ENCODE assay signal across 1 cellular context in the genomic region with DNA sequence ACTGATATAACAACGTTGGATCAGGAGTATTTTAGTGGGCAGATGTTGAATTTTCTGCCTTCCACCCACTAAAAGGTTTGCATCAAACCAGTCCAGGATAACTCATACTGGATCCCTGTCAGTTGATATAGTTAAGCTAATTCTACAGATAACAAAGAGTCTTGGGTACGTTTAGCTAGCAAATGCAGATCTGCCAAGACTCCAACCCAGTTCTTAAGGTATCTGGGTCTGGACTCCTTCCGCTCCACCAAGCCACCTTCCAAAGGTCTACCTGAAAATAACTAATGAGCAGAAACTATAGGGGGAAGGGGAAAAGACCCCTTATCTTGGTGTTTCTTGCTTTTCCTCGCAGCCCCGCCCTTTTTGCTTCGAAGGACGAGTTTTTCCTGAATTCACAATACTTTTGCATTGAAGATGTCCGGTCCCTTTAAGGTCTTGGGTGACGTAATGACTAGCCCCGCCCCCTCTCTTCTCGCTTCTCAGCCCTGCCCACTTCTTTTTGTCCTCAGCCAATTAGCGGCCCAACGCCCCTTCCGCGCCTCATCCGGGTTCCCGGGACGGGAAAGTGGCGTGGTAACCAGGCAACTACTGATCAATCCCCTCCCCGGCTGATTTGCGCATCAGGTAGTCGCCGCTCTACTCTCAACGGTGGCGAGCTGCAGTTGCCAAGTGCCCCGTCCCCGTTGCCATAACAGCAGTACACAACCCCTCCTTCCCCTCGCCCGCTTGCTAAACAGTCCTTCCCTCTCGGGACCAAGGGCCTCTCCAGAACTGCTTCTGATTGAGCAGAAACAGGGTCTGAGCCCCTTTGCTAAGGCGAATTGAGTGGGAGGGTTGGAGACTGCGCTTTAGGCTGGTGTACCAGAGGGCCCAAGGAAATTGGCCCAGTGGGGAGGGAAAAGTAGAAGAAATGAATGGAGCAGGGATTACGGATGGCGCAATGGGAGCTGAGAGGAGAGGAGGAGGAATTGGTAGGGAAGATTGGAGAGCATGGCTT.
TF ChIP-seq lines count a peak whose summit lies in the region.

A gene with protein sequence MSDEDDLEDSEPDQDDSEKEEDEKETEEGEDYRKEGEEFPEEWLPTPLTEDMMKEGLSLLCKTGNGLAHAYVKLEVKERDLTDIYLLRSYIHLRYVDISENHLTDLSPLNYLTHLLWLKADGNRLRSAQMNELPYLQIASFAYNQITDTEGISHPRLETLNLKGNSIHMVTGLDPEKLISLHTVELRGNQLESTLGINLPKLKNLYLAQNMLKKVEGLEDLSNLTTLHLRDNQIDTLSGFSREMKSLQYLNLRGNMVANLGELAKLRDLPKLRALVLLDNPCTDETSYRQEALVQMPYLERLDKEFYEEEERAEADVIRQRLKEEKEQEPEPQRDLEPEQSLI (plus strand): TSS at position 543 of the 997 bp plus-strand sequence. CDS start 812 bp downstream, outside the sequence.

TF ChIP-seq in K562, 482 proteins besides CTCF, POLR2A, EP300 and RAD21 (continued from another document and continues in another):
- TF ChIP-seq, protein P1, sequence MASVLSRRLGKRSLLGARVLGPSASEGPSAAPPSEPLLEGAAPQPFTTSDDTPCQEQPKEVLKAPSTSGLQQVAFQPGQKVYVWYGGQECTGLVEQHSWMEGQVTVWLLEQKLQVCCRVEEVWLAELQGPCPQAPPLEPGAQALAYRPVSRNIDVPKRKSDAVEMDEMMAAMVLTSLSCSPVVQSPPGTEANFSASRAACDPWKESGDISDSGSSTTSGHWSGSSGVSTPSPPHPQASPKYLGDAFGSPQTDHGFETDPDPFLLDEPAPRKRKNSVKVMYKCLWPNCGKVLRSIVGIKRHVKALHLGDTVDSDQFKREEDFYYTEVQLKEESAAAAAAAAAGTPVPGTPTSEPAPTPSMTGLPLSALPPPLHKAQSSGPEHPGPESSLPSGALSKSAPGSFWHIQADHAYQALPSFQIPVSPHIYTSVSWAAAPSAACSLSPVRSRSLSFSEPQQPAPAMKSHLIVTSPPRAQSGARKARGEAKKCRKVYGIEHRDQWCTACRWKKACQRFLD (CRISPR knock-in tag; IDR thresholded peaks at IDR 0.05), result no peak
- TF ChIP-seq MITF (IDR thresholded peaks at IDR 0.05) (no peak), POLR2B (IDR thresholded peaks at IDR 0.05; ENCODE audit: low read depth, partially characterized antibody) (no peak), HDAC3 (IDR thresholded peaks at IDR 0.05; ENCODE audit: borderline replicate concordance, partially characterized antibody) (no peak), MLX (CRISPR knock-in tag; conservative IDR thresholded peaks at IDR 0.05) (no peak), ZNF253 (CRISPR knock-in tag; conservative IDR thresholded peaks at IDR 0.05) (no peak), PRPF4 (IDR thresholded peaks at IDR 0.05; ENCODE audit: insufficient read depth, low read depth, low read length, poor library complexity, severe bottlenecking) (no peak), TRIM25 (IDR thresholded peaks at IDR 0.05; ENCODE audit: borderline replicate concordance) (no peak), ETV5 (CRISPR knock-in tag; IDR thresholded peaks at IDR 0.05; ENCODE audit: low read depth) (no peak), ZBTB7A (IDR thresholded peaks at IDR 0.05; ENCODE audit: borderline replicate concordance, control insufficient read depth, low read depth, low read length) (no peak), NR3C1 (CRISPR knock-in tag; IDR thresholded peaks at IDR 0.05) (no peak), XRCC4 (IDR thresholded peaks at IDR 0.05; ENCODE audit: extremely low read depth, insufficient read depth, insufficient read length) (no peak), ZKSCAN1 (IDR thresholded peaks at IDR 0.05; ENCODE audit: low read depth, low read length) (no peak), NEUROD1 (IDR thresholded peaks at IDR 0.05; ENCODE audit: borderline replicate concordance, low read depth, low read length, partially characterized antibody) (peak; percentile 9), SAFB (IDR thresholded peaks at IDR 0.05; ENCODE audit: borderline replicate concordance, low read depth, low read length) (no peak), RB1 (IDR thresholded peaks at IDR 0.05; ENCODE audit: low read depth) (no peak), HDGF (IDR thresholded peaks at IDR 0.05) (no peak), POLR2G (IDR thresholded peaks at IDR 0.05; ENCODE audit: low read depth, low read length) (no peak), RBBP5 (IDR thresholded peaks at IDR 0.05; ENCODE audit: borderline replicate concordance, insufficient read depth, low read length, poor library complexity, severe bottlenecking) (no peak), MLLT1 (IDR thresholded peaks at IDR 0.05) (no peak), ZNF589 (CRISPR knock-in tag; IDR thresholded peaks at IDR 0.05; ENCODE audit: low read depth) (no peak), ZNF583 (CRISPR knock-in tag; IDR thresholded peaks at IDR 0.05) (no peak), CAMTA2 (CRISPR knock-in tag; conservative IDR thresholded peaks at IDR 0.05) (no peak), E2F6 (IDR thresholded peaks at IDR 0.05; ENCODE audit: borderline replicate concordance in 1 of 2, extremely low read depth in 1 of 2, insufficient read depth in 1 of 2, insufficient read length in 1 of 2, low read depth in 1 of 2, low read length in 1 of 2, poor library complexity in 1 of 2, severe bottlenecking in 1 of 2) (no peak)
- TF ChIP-seq, protein P2, sequence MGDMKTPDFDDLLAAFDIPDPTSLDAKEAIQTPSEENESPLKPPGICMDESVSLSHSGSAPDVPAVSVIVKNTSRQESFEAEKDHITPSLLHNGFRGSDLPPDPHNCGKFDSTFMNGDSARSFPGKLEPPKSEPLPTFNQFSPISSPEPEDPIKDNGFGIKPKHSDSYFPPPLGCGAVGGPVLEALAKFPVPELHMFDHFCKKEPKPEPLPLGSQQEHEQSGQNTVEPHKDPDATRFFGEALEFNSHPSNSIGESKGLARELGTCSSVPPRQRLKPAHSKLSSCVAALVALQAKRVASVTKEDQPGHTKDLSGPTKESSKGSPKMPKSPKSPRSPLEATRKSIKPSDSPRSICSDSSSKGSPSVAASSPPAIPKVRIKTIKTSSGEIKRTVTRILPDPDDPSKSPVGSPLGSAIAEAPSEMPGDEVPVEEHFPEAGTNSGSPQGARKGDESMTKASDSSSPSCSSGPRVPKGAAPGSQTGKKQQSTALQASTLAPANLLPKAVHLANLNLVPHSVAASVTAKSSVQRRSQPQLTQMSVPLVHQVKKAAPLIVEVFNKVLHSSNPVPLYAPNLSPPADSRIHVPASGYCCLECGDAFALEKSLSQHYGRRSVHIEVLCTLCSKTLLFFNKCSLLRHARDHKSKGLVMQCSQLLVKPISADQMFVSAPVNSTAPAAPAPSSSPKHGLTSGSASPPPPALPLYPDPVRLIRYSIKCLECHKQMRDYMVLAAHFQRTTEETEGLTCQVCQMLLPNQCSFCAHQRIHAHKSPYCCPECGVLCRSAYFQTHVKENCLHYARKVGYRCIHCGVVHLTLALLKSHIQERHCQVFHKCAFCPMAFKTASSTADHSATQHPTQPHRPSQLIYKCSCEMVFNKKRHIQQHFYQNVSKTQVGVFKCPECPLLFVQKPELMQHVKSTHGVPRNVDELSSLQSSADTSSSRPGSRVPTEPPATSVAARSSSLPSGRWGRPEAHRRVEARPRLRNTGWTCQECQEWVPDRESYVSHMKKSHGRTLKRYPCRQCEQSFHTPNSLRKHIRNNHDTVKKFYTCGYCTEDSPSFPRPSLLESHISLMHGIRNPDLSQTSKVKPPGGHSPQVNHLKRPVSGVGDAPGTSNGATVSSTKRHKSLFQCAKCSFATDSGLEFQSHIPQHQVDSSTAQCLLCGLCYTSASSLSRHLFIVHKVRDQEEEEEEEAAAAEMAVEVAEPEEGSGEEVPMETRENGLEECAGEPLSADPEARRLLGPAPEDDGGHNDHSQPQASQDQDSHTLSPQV (IDR thresholded peaks at IDR 0.05), result no peak
- TF ChIP-seq, protein P3, sequence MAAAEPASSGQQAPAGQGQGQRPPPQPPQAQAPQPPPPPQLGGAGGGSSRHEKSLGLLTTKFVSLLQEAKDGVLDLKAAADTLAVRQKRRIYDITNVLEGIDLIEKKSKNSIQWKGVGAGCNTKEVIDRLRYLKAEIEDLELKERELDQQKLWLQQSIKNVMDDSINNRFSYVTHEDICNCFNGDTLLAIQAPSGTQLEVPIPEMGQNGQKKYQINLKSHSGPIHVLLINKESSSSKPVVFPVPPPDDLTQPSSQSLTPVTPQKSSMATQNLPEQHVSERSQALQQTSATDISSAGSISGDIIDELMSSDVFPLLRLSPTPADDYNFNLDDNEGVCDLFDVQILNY (CRISPR knock-in tag; IDR thresholded peaks at IDR 0.05), result no peak
- TF ChIP-seq, protein P4, sequence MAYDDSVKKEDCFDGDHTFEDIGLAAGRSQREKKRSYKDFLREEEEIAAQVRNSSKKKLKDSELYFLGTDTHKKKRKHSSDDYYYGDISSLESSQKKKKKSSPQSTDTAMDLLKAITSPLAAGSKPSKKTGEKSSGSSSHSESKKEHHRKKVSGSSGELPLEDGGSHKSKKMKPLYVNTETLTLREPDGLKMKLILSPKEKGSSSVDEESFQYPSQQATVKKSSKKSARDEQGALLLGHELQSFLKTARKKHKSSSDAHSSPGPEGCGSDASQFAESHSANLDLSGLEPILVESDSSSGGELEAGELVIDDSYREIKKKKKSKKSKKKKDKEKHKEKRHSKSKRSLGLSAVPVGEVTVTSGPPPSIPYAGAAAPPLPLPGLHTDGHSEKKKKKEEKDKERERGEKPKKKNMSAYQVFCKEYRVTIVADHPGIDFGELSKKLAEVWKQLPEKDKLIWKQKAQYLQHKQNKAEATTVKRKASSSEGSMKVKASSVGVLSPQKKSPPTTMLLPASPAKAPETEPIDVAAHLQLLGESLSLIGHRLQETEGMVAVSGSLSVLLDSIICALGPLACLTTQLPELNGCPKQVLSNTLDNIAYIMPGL (CRISPR knock-in tag; IDR thresholded peaks at IDR 0.05), result no peak
- TF ChIP-seq, protein P5, sequence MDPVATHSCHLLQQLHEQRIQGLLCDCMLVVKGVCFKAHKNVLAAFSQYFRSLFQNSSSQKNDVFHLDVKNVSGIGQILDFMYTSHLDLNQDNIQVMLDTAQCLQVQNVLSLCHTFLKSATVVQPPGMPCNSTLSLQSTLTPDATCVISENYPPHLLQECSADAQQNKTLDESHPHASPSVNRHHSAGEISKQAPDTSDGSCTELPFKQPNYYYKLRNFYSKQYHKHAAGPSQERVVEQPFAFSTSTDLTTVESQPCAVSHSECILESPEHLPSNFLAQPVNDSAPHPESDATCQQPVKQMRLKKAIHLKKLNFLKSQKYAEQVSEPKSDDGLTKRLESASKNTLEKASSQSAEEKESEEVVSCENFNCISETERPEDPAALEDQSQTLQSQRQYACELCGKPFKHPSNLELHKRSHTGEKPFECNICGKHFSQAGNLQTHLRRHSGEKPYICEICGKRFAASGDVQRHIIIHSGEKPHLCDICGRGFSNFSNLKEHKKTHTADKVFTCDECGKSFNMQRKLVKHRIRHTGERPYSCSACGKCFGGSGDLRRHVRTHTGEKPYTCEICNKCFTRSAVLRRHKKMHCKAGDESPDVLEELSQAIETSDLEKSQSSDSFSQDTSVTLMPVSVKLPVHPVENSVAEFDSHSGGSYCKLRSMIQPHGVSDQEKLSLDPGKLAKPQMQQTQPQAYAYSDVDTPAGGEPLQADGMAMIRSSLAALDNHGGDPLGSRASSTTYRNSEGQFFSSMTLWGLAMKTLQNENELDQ (CRISPR knock-in tag; IDR thresholded peaks at IDR 0.05; ENCODE audit: borderline replicate concordance), result no peak
